In the genomic region with DNA sequence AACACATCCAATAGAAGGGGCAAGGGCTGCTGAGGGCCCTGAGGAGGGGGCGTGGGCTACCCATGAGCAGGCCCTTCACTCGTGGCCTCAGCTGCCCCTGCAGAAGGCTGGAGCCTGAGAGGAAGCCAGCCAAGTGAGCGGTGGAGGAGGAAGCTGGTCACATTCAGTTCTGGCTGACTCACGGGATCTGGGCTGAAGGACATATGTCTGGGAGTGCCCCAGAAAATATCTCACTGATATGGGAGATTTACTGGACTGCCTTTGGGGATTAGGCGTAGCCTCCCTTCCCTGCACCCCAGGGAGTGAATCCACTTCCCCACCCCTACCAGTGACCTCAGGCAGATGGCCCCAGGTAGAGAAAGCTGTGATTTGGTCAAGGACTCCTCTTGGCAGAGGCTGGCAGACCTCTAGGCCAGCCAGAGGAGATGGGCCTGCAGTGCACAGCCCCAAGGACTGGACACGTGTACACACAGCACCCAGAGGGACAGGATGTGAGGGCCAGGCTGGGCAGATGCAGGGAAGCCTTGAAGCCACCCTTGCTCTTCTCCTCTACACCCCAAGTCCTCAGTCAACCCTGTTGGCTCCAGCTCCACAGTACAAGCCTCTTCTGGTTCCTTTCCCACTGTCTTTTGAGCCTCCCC, we compare ENCODE assay signal across 1 cellular context.
A peak's percentile ranks its signal among the peaks of the same experiment; 100 is the strongest.
TF ChIP-seq lines count a peak whose summit lies in the region.

No MANE protein-coding gene starts in this region.

TF ChIP-seq in K562, 482 proteins besides CTCF, POLR2A, EP300 and RAD21 (continued from another document and continues in another):
- TF ChIP-seq PURB (CRISPR knock-in tag; IDR thresholded peaks at IDR 0.05; ENCODE audit: low read depth) (no peak), PRPF4 (IDR thresholded peaks at IDR 0.05; ENCODE audit: insufficient read depth, low read depth, low read length, poor library complexity, severe bottlenecking) (no peak), PTRF (tag; IDR thresholded peaks at IDR 0.05) (no peak), XRCC4 (IDR thresholded peaks at IDR 0.05; ENCODE audit: extremely low read depth, insufficient read depth, insufficient read length) (no peak), SUPT5H (IDR thresholded peaks at IDR 0.05) (no peak), ZNF551 (CRISPR knock-in tag; IDR thresholded peaks at IDR 0.05) (no peak), ZNF134 (CRISPR knock-in tag; conservative IDR thresholded peaks at IDR 0.05) (no peak), ERF (CRISPR knock-in tag; IDR thresholded peaks at IDR 0.05) (no peak), FOXJ2 (tag; IDR thresholded peaks at IDR 0.05) (no peak), ZBTB8A (IDR thresholded peaks at IDR 0.05; ENCODE audit: partially characterized antibody) (no peak), LCOR (CRISPR knock-in tag; IDR thresholded peaks at IDR 0.05) (no peak), ETV6 (IDR thresholded peaks at IDR 0.05; ENCODE audit: borderline replicate concordance in 1 of 2, low read depth in 2 of 2, low read length in 1 of 2) (no peak), ETV6 (CRISPR knock-in tag; IDR thresholded peaks at IDR 0.05; ENCODE audit: borderline replicate concordance) (no peak), SRSF3 (IDR thresholded peaks at IDR 0.05; ENCODE audit: insufficient read depth, low read length) (no peak), HSF4 (CRISPR knock-in tag; IDR thresholded peaks at IDR 0.05; ENCODE audit: borderline replicate concordance) (no peak), TAF7 (tag; IDR thresholded peaks at IDR 0.05) (no peak), ZNF77 (CRISPR knock-in tag; IDR thresholded peaks at IDR 0.05) (no peak), ARID1B (IDR thresholded peaks at IDR 0.05) (peak; percentile 30; the same call in 1 of the 2 replicates), NFRKB (IDR thresholded peaks at IDR 0.05; ENCODE audit: low read depth) (no peak), SMARCA4 (IDR thresholded peaks at IDR 0.05) (no peak), NCOA1 (IDR thresholded peaks at IDR 0.05; ENCODE audit: low read depth) (no peak), IFI16 (CRISPR knock-in tag; IDR thresholded peaks at IDR 0.05) (no peak), ZNF699 (CRISPR knock-in tag; IDR thresholded peaks at IDR 0.05; ENCODE audit: insufficient replicate concordance) (no peak), STAT5B (CRISPR knock-in tag; IDR thresholded peaks at IDR 0.05) (no peak), ASH1L (IDR thresholded peaks at IDR 0.05; ENCODE audit: borderline replicate concordance, low read depth, partially characterized antibody) (no peak), FOXA1 (IDR thresholded peaks at IDR 0.05; ENCODE audit: borderline replicate concordance) (no peak), CEBPB (tag; IDR thresholded peaks at IDR 0.05) (no peak), DDX20 (tag; IDR thresholded peaks at IDR 0.05; ENCODE audit: low read depth) (no peak), CAMTA2 (CRISPR knock-in tag; conservative IDR thresholded peaks at IDR 0.05) (no peak), CBFA2T2 (conservative IDR thresholded peaks at IDR 0.05) (no peak), CBX5 (IDR thresholded peaks at IDR 0.05; ENCODE audit: borderline replicate concordance, low read depth) (no peak), PYGO2 (tag; IDR thresholded peaks at IDR 0.05) (no peak), HMG20B (CRISPR knock-in tag; IDR thresholded peaks at IDR 0.05) (no peak), ARNT (IDR thresholded peaks at IDR 0.05) (no peak), ZNF586 (CRISPR knock-in tag; conservative IDR thresholded peaks at IDR 0.05) (no peak), BHLHE40 (IDR thresholded peaks at IDR 0.05; ENCODE audit: low read length) (peak; percentile 95), RBM14 (IDR thresholded peaks at IDR 0.05; ENCODE audit: borderline replicate concordance, insufficient read depth, low read depth, low read length) (no peak)
- TF ChIP-seq, protein P1, sequence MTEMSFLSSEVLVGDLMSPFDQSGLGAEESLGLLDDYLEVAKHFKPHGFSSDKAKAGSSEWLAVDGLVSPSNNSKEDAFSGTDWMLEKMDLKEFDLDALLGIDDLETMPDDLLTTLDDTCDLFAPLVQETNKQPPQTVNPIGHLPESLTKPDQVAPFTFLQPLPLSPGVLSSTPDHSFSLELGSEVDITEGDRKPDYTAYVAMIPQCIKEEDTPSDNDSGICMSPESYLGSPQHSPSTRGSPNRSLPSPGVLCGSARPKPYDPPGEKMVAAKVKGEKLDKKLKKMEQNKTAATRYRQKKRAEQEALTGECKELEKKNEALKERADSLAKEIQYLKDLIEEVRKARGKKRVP (CRISPR knock-in tag; IDR thresholded peaks at IDR 0.05): no peak
- TF ChIP-seq, protein P2, sequence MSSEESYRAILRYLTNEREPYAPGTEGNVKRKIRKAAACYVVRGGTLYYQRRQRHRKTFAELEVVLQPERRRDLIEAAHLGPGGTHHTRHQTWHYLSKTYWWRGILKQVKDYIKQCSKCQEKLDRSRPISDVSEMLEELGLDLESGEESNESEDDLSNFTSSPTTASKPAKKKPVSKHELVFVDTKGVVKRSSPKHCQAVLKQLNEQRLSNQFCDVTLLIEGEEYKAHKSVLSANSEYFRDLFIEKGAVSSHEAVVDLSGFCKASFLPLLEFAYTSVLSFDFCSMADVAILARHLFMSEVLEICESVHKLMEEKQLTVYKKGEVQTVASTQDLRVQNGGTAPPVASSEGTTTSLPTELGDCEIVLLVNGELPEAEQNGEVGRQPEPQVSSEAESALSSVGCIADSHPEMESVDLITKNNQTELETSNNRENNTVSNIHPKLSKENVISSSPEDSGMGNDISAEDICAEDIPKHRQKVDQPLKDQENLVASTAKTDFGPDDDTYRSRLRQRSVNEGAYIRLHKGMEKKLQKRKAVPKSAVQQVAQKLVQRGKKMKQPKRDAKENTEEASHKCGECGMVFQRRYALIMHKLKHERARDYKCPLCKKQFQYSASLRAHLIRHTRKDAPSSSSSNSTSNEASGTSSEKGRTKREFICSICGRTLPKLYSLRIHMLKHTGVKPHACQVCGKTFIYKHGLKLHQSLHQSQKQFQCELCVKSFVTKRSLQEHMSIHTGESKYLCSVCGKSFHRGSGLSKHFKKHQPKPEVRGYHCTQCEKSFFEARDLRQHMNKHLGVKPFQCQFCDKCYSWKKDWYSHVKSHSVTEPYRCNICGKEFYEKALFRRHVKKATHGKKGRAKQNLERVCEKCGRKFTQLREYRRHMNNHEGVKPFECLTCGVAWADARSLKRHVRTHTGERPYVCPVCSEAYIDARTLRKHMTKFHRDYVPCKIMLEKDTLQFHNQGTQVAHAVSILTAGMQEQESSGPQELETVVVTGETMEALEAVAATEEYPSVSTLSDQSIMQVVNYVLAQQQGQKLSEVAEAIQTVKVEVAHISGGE (CRISPR knock-in tag; IDR thresholded peaks at IDR 0.05): no peak
- TF ChIP-seq, protein P3, sequence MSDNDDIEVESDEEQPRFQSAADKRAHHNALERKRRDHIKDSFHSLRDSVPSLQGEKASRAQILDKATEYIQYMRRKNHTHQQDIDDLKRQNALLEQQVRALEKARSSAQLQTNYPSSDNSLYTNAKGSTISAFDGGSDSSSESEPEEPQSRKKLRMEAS (CRISPR knock-in tag; IDR thresholded peaks at IDR 0.05): no peak
- TF ChIP-seq, protein P4, sequence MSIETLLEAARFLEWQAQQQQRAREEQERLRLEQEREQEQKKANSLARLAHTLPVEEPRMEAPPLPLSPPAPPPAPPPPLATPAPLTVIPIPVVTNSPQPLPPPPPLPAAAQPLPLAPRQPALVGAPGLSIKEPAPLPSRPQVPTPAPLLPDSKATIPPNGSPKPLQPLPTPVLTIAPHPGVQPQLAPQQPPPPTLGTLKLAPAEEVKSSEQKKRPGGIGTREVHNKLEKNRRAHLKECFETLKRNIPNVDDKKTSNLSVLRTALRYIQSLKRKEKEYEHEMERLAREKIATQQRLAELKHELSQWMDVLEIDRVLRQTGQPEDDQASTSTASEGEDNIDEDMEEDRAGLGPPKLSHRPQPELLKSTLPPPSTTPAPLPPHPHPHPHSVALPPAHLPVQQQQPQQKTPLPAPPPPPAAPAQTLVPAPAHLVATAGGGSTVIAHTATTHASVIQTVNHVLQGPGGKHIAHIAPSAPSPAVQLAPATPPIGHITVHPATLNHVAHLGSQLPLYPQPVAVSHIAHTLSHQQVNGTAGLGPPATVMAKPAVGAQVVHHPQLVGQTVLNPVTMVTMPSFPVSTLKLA (conservative IDR thresholded peaks at IDR 0.05): no peak
- TF ChIP-seq, protein P5, sequence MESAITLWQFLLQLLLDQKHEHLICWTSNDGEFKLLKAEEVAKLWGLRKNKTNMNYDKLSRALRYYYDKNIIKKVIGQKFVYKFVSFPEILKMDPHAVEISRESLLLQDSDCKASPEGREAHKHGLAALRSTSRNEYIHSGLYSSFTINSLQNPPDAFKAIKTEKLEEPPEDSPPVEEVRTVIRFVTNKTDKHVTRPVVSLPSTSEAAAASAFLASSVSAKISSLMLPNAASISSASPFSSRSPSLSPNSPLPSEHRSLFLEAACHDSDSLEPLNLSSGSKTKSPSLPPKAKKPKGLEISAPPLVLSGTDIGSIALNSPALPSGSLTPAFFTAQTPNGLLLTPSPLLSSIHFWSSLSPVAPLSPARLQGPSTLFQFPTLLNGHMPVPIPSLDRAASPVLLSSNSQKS (CRISPR knock-in tag; IDR thresholded peaks at IDR 0.05): no peak
- TF ChIP-seq, protein P6, sequence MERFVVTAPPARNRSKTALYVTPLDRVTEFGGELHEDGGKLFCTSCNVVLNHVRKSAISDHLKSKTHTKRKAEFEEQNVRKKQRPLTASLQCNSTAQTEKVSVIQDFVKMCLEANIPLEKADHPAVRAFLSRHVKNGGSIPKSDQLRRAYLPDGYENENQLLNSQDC (CRISPR knock-in tag; IDR thresholded peaks at IDR 0.05): no peak
- TF ChIP-seq, protein P7, sequence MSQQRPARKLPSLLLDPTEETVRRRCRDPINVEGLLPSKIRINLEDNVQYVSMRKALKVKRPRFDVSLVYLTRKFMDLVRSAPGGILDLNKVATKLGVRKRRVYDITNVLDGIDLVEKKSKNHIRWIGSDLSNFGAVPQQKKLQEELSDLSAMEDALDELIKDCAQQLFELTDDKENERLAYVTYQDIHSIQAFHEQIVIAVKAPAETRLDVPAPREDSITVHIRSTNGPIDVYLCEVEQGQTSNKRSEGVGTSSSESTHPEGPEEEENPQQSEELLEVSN (IDR thresholded peaks at IDR 0.05; ENCODE audit: borderline replicate concordance in 1 of 2, extremely low read depth in 1 of 2, insufficient read depth in 1 of 2, insufficient read length in 1 of 2, low read depth in 1 of 2, low read length in 1 of 2, poor library complexity in 1 of 2, severe bottlenecking in 1 of 2): no peak
- TF ChIP-seq, protein P8, sequence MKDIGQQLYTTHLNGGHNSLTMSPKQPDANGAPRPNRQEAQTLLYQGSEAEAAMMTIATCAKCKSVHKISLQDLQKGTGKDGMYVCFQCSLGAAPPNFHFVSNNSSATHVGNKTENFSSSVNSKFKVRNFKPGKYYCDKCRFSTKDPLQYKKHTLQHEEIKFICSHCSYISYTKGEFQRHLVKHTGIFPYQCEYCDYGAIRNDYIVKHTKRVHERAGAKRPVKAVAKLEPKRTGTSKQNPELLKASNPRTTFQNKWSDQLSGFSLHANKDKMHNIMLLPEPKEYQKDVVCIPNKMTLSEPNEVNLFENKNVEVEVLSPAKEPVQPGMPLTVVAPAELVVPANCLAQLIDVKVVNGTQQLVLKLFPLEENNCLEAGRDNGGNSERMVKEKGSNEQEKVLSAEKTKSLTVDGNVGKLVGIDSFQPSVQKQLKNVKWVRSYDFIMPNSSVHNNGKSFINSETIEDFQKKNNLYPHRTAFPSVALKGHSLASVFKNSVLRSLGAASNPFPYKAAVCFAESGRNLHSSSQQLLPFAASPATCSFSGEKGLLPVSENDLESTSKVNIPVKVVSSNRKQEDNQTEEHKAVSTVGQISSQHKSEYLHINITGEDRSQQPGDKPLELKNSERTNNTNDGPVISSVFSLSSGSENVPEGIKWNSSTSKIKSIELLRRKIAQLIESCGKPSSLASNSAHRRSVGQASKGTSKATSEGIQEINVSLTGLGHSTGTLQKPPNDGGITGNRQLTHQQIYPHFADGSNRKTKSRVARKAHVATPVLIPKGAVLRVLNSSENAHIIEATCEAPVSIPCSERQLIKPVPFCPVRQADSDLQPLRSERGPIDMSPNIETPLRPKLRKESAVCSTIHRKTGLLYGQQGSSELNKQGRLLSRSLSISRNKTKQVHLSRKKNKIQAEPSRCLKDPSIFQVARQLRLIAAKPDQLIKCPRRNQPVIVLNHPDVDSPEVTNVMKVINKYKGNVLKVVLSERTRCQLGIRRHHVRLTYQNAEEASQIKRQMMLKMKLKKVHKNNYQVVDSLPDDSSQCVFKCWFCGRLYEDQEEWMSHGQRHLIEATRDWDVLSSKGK (CRISPR knock-in tag; IDR thresholded peaks at IDR 0.05): no peak
- TF ChIP-seq, protein P9, sequence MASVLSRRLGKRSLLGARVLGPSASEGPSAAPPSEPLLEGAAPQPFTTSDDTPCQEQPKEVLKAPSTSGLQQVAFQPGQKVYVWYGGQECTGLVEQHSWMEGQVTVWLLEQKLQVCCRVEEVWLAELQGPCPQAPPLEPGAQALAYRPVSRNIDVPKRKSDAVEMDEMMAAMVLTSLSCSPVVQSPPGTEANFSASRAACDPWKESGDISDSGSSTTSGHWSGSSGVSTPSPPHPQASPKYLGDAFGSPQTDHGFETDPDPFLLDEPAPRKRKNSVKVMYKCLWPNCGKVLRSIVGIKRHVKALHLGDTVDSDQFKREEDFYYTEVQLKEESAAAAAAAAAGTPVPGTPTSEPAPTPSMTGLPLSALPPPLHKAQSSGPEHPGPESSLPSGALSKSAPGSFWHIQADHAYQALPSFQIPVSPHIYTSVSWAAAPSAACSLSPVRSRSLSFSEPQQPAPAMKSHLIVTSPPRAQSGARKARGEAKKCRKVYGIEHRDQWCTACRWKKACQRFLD (CRISPR knock-in tag; IDR thresholded peaks at IDR 0.05): no peak
- TF ChIP-seq, protein P10, sequence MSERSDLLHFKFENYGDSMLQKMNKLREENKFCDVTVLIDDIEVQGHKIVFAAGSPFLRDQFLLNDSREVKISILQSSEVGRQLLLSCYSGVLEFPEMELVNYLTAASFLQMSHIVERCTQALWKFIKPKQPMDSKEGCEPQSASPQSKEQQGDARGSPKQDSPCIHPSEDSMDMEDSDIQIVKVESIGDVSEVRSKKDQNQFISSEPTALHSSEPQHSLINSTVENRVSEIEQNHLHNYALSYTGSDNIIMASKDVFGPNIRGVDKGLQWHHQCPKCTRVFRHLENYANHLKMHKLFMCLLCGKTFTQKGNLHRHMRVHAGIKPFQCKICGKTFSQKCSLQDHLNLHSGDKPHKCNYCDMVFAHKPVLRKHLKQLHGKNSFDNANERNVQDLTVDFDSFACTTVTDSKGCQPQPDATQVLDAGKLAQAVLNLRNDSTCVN (CRISPR knock-in tag; IDR thresholded peaks at IDR 0.05): no peak
- TF ChIP-seq, protein P11, sequence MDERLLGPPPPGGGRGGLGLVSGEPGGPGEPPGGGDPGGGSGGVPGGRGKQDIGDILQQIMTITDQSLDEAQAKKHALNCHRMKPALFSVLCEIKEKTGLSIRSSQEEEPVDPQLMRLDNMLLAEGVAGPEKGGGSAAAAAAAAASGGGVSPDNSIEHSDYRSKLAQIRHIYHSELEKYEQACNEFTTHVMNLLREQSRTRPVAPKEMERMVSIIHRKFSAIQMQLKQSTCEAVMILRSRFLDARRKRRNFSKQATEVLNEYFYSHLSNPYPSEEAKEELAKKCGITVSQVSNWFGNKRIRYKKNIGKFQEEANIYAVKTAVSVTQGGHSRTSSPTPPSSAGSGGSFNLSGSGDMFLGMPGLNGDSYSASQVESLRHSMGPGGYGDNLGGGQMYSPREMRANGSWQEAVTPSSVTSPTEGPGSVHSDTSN (CRISPR knock-in tag; IDR thresholded peaks at IDR 0.05; ENCODE audit: low read depth): no peak
- TF ChIP-seq, protein P11 (tag; conservative IDR thresholded peaks at IDR 0.05; ENCODE audit: low read depth): peak; percentile 71
